In the genomic region with DNA sequence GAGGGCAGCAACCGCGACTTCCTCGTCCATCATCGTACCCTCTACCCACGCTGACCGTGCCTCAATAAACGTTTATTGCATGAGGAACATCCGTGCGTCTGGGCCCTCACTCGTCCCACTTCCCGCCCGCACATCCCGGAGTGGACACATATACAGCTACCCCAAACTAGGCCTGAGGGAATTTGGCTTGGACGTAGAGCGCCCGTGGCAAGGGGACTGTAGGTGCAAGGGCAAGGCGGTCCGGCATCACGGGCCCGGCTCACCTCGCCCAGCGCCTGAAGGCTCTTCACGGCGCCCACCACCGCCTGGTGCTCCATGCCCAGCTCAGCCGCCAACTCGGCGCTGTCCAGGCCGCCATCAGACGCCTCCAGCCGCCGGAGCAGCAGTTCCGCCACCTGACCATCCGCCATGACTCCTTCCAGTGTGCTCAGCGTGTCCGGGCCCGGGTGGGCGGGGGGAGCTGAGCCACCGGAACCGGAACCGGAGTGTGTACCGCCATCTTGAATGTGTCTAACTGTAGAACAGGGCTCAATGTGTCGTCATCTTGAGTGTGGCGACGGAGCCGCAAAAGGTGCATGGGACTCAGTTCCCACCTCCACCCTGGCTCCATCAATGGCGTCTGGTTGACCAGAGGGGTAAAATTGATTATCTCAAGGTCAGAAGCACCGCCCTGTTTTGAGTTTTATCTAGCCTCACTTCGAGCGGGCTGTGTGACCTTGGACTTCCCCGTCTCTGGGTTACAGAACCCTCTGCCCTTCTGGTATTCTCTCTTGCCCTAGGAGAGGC, we compare ENCODE assay signal across 8 cellular contexts. TPM values are rescaled to one million over a fixed set of nuclear protein-coding genes. Genes with fewer than 3 reads are reported as not detected.
DNase-seq lines count a peak whose midpoint lies in the region; FAIRE-seq and TF ChIP-seq lines count a peak whose summit lies in the region.

Gene FARSA, minus strand, starts transcription at position 425 of the 786 bp plus-strand sequence. Its CDS starts 15 bp downstream, at position 410.

- DNase-seq in Ammon's horn (ENCODE audit: low spot score), result peak; percentile 97
- peak; percentile 90 for DNase-seq in GM19239 (ENCODE audit: insufficient read length, low spot score)
- peak; percentile 67 to 89 for DNase-seq in PC-9
- DNase-seq in activated T-cell treated with anti-CD3 and anti-CD28 coated beads, Interleukin-2, amount 50 U/mL, for 24 hours, result peak; percentile 89
- peak; percentile 79 to 82 for DNase-seq in stimulated activated CD8-positive, alpha-beta memory T cell treated with anti-CD3 and anti-CD28 coated beads, Interleukin-4, amount 100 ng/mL, for 4 hours (ENCODE audit: low read depth in 2 of 2, low spot score in 1 of 2)

- H3K4me1 Mint-ChIP-seq in IgD-negative memory B cell, result peaks cover 18 to 32% (median 24%) of the 10 kb centered on the region in 3 donors
- peaks cover 48% of the 10 kb centered on the region for H3K4me1 Mint-ChIP-seq in activated T-cell treated with anti-CD3 and anti-CD28 coated beads, Interleukin-2, amount 50 U/mL, for 24 hours (ENCODE audit: low read depth)

- CTCF ChIA-PET in PC-9 (lab: Charles Lee), result no interaction called here

- H3K4me1 ChIP-seq in PC-9 (replicated peaks; ENCODE audit: insufficient read depth) (peaks cover 20% of the 10 kb centered on the region), esophagus (ENCODE audit: control insufficient read depth in 2 of 2, insufficient read depth in 2 of 2, low read length in 1 of 2) (peaks cover 4 to 15% of the 10 kb centered on the region in 2 donors), mucosa of rectum (ENCODE audit: control insufficient read depth in 2 of 2, insufficient read depth in 2 of 2, low read length in 2 of 2) (peaks cover 17 to 19% of the 10 kb centered on the region in 2 donors)

- no peaks in the 10 kb centered on the region for H3K9me3 ChIP-seq in PC-9 (ENCODE audit: insufficient read depth, low read depth)
- no peaks in the 10 kb centered on the region for H3K9me3 ChIP-seq in esophagus (ENCODE audit: control insufficient read depth in 2 of 2, insufficient read depth in 1 of 2, low read depth in 1 of 2, low read length in 1 of 2)
- H3K9me3 ChIP-seq in mucosa of rectum (ENCODE audit: control insufficient read depth in 2 of 2, low read length in 2 of 2), result no peaks in the 10 kb centered on the region

- H4K20me1 ChIP-seq in PC-9 (ENCODE audit: insufficient read depth), result peaks cover 3% of the 10 kb centered on the region

- peak within 1 kb of the TSS; percentile 25 for H3K27ac ChIP-seq in PC-9
- peak within 1 kb of the TSS; percentile 61 to 77 for H3K27ac ChIP-seq in esophagus (ENCODE audit: low read depth in 2 of 2, low read length in 1 of 2)
- H3K27ac ChIP-seq in mucosa of rectum (ENCODE audit: low read depth in 2 of 2, low read length in 2 of 2), result peak within 1 kb of the TSS; percentile 66 to 85

- no peaks in the 10 kb centered on the region for H3K27me3 Mint-ChIP-seq in IgD-negative memory B cell
- no peaks in the 10 kb centered on the region for H3K27me3 Mint-ChIP-seq in activated T-cell treated with anti-CD3 and anti-CD28 coated beads, Interleukin-2, amount 50 U/mL, for 24 hours

- H3K79me2 ChIP-seq in PC-9 (ENCODE audit: low read depth), result peaks cover 31% of the 10 kb centered on the region

- H3K36me3 ChIP-seq in PC-9 (ENCODE audit: low read depth) (0 out of 2 replicates have a peak, but pooled peaks cover 9% of the 10 kb centered on the region), esophagus (ENCODE audit: control insufficient read depth in 2 of 2, insufficient read depth in 2 of 2, low read length in 1 of 2) (peaks cover 13% of the 10 kb centered on the region in 2 donors), mucosa of rectum (ENCODE audit: control insufficient read depth in 2 of 2, insufficient read depth in 2 of 2, low read length in 2 of 2) (peaks cover 11 to 14% of the 10 kb centered on the region in 2 donors)

- peak within 1 kb of the TSS; percentile 94 to 95 for H3K9ac ChIP-seq in mucosa of rectum (ENCODE audit: low read depth in 1 of 2, low read length in 2 of 2)

- H3K36me3 Mint-ChIP-seq in IgD-negative memory B cell, result peaks cover 1% of the 10 kb centered on the region
- H3K36me3 Mint-ChIP-seq in activated T-cell treated with anti-CD3 and anti-CD28 coated beads, Interleukin-2, amount 50 U/mL, for 24 hours (ENCODE audit: low read depth), result peaks cover 50% of the 10 kb centered on the region

- WGBS in esophagus, 2 donors, result 2 to 3% methylated on average over 46 to 51 of the region's 51 CpGs

- FAIRE-seq in GM19239 (lab: Jason Lieb, UNC), result peak; percentile 95

- H3K4me3 Mint-ChIP-seq in IgD-negative memory B cell, result peak within 1 kb of the TSS; percentile 78 to 99 (median 98)
- H3K4me3 Mint-ChIP-seq in activated T-cell treated with anti-CD3 and anti-CD28 coated beads, Interleukin-2, amount 50 U/mL, for 24 hours, result peak within 1 kb of the TSS; percentile 97

- TF ChIP-seq CTCF in PC-9 (conservative IDR thresholded peaks at IDR 0.05), result no peak

- H3F3A ChIP-seq in PC-9 (ENCODE audit: insufficient read depth, low read depth), result no peaks in the 10 kb centered on the region; the same call in 1 of the 2 replicates

- no peaks in the 10 kb centered on the region for H3K9me3 Mint-ChIP-seq in IgD-negative memory B cell
- no peaks in the 10 kb centered on the region for H3K9me3 Mint-ChIP-seq in activated T-cell treated with anti-CD3 and anti-CD28 coated beads, Interleukin-2, amount 50 U/mL, for 24 hours

- peak within 1 kb of the TSS; percentile 33 to 93 (median 89) for H3K27ac Mint-ChIP-seq in IgD-negative memory B cell
- H3K27ac Mint-ChIP-seq in activated T-cell treated with anti-CD3 and anti-CD28 coated beads, Interleukin-2, amount 50 U/mL, for 24 hours, result peak within 1 kb of the TSS; percentile 94

- no peaks in the 10 kb centered on the region for H3K9me2 ChIP-seq in PC-9 (ENCODE audit: insufficient read depth)

- POLR2A ChIA-PET in PC-9 (lab: Charles Lee; ENCODE audit: unreplicated experiment), result interaction anchor here (0.5 kb wide), 3 partner anchors 13 to 42 kb away, joined by 3 to 4 read pairs (median 3); partner anchors contain the start of genes GCDH and SYCE2

- peak within 1 kb of the TSS; percentile 96 for H3K4me2 ChIP-seq in PC-9

- H3K27me3 ChIP-seq in PC-9 (ENCODE audit: insufficient read depth, low read depth) (no peaks in the 10 kb centered on the region), esophagus (ENCODE audit: control insufficient read depth in 1 of 2, insufficient read depth in 2 of 2, low read length in 2 of 2) (no peaks in the 10 kb centered on the region), mucosa of rectum (ENCODE audit: control insufficient read depth in 2 of 2, insufficient read depth in 2 of 2, low read length in 2 of 2) (no peaks in the 10 kb centered on the region)

- BruUV-seq in PC-9 (replicated peaks; lab: Mats Ljungman, UMichigan), result TSS peak; percentile 53

- intact Hi-C loops in PC-9 (cut with micrococcal nuclease; ENCODE audit: unreplicated experiment), result no loop called here

- peak within 1 kb of the TSS; percentile 91 for H3K4me3 ChIP-seq in PC-9
- H3K4me3 ChIP-seq in esophagus (ENCODE audit: low read depth in 1 of 2, low read length in 2 of 2), result peak within 1 kb of the TSS; percentile 95 to 97
- peak within 1 kb of the TSS; percentile 87 to 99 for H3K4me3 ChIP-seq in mucosa of rectum (ENCODE audit: low read length in 2 of 2)

- H2AFZ ChIP-seq in PC-9, result peak within 1 kb of the TSS; percentile 93

RNA-seq across cellular contexts. Expression of gene FARSA, which starts in this region (rescaled TPM):
- polyA plus RNA-seq in IgD-negative memory B cell (56.8 TPM), esophagus (10 to 100 TPM; 29.1 to 49.3 TPM)
- 53.7 and 76.5 TPM in 2 replicates for total RNA-seq in PC-9 (2021)

Comparison
In these comparisons a context has a peak if more than half of its experiments do, and no peak if none do; other contexts are left out.
1. Peak in every context shown above with its lines: DNase-seq, H3K4me3 ChIP-seq and H3K27ac ChIP-seq.
2. H3K27ac ChIP-seq: peak in every context shown above with its lines; median percentile 76 in mucosa of rectum; 69 in esophagus; 25 in PC-9.